11 cellular contexts compared by ENCODE assay signal in the genomic region with DNA sequence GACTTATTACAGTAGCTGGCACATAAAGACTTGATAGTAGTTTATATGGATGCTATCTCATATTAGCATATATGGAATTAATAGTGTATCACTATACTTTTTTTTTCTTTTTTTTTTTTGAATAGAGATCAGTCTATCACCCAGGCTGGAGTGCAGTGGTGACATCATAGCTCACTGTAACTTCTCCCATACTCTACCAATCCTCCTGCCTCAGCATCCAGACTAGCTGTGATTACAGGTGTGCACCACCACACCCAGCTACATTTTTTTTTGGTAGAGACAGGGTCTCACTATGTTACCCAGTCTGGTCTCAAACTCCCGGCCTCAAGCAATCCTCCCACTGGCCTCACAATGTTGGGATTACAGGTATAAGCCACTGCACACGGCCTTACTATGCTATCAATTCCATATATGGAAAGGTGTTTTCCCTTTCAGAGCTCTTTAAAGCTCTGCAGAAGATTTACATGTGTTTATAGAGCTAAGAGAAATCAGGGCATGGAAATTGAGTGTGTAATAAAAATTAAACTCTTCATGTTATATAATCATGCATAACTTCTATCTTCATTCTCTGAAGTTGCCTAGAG. TPM values are rescaled to one million over a fixed set of nuclear protein-coding genes. Genes with fewer than 3 reads are reported as not detected.
DNase-seq lines count a peak whose midpoint lies in the region; ATAC-seq, FAIRE-seq and TF ChIP-seq lines count a peak whose summit lies in the region.
"Had no signal": no experiment of that assay in that cellular context is flagged by ENCODE, and none has a peak within 500 bp of the region (broad histone marks: within the 10 kb centered on the region; RNA-seq: fewer than 3 reads in every experiment).

No MANE protein-coding gene starts in this region.

- in situ Hi-C loops in GM12878 (cut with MboI), result no loop called here

- H3K4me3 ChIP-seq in GM12878 (no peak overlapping the region), testis (no peak overlapping the region)

- no peak overlapping the region for H3K27ac Mint-ChIP-seq in activated CD4-positive, alpha-beta T cell treated with anti-CD3 and anti-CD28 coated beads for 36 hours
- peak overlapping the region; percentile 24 for H3K27ac Mint-ChIP-seq in osteocyte (ENCODE audit: unreplicated experiment)

- TF ChIP-seq CTCF in GM12878 (IDR thresholded peaks at IDR 0.05 in 2 of 3, conservative IDR thresholded peaks at IDR 0.05 in 1 of 3; ENCODE audit: control insufficient read depth in 2 of 3, extremely low read depth in 1 of 3, insufficient read depth in 1 of 3, low read depth in 3 of 3, low read length in 3 of 3) (no peak), osteocyte (IDR thresholded peaks at IDR 0.05) (no peak), testis (IDR thresholded peaks at IDR 0.05) (no peak)

- no peak for ATAC-seq in activated CD4-positive, alpha-beta T cell treated with anti-CD3 and anti-CD28 coated beads for 36 hours
- ATAC-seq in GM12878, result no peak

- H3K27me3 ChIP-seq in GM12878 (replicated peaks in 1 of 2; ENCODE audit: control insufficient read depth in 2 of 2, insufficient read depth in 2 of 2, low read length in 1 of 2), result no peaks in the 10 kb centered on the region
- no peaks in the 10 kb centered on the region for H3K27me3 ChIP-seq in testis

- no peaks in the 10 kb centered on the region for H4K20me1 ChIP-seq in GM12878 (ENCODE audit: control insufficient read depth, insufficient read depth)

- peak overlapping the region; percentile 44 for H3K4me3 Mint-ChIP-seq in activated CD4-positive, alpha-beta T cell treated with anti-CD3 and anti-CD28 coated beads for 36 hours
- H3K4me3 Mint-ChIP-seq in osteocyte (ENCODE audit: unreplicated experiment), result no peak overlapping the region

- peak; percentile 76 for FAIRE-seq in GM12878 (lab: Jason Lieb, UNC)

- H3K9me3 Mint-ChIP-seq in activated CD4-positive, alpha-beta T cell treated with anti-CD3 and anti-CD28 coated beads for 36 hours (ENCODE audit: low read depth), result no peaks in the 10 kb centered on the region
- no peaks in the 10 kb centered on the region for H3K9me3 Mint-ChIP-seq in osteocyte (ENCODE audit: unreplicated experiment)

- RAD21 ChIA-PET in GM12878 (lab: Charles Lee; ENCODE audit: unreplicated experiment), result interaction anchor here (0.7 to 1.6 kb wide), 2 partner anchors 45 to 46 kb away, joined by 3 to 4 read pairs; a partner anchor contains a TSS

- H3K9me3 ChIP-seq in GM12878 (replicated peaks; ENCODE audit: control insufficient read depth, insufficient read depth, low read length) (no peaks in the 10 kb centered on the region), testis (no peaks in the 10 kb centered on the region)

- peak overlapping the region; percentile 88; the same call in 1 of the 2 replicates for H3K27ac ChIP-seq in GM12878 (ENCODE audit: control insufficient read depth, insufficient read depth)
- no peak overlapping the region for H3K27ac ChIP-seq in testis

- peak overlapping the region; percentile 85; the same call in 1 of the 2 replicates for H3K4me2 ChIP-seq in GM12878 (ENCODE audit: control insufficient read depth, insufficient read depth)

- H3K4me1 ChIP-seq in GM12878 (ENCODE audit: control insufficient read depth, insufficient read depth, low read length) (no peaks in the 10 kb centered on the region; the same call in 1 of the 2 replicates), testis (peaks cover 18% of the 10 kb centered on the region)

- no peaks in the 10 kb centered on the region for H3K27me3 Mint-ChIP-seq in activated CD4-positive, alpha-beta T cell treated with anti-CD3 and anti-CD28 coated beads for 36 hours
- H3K27me3 Mint-ChIP-seq in osteocyte (ENCODE audit: unreplicated experiment), result no peaks in the 10 kb centered on the region

- CTCF ChIA-PET in activated CD4-positive, alpha-beta T cell treated with anti-CD3 and anti-CD28 coated beads for 36 hours (lab: Charles Lee), result interaction anchor here (0.6 to 1.5 kb wide), 3 partner anchors 9 to 99 kb away, joined by 3 to 4 read pairs (median 3); no protein-coding TSS in a partner anchor
- CTCF ChIA-PET in GM12878 (lab: Yijun Ruan, JAX), result interaction anchor here (1.4 kb wide), 1 partner anchor 46 kb away, joined by 3 read pairs; no protein-coding TSS in a partner anchor

- POLR2A ChIA-PET in activated CD4-positive, alpha-beta T cell treated with anti-CD3 and anti-CD28 coated beads for 36 hours (lab: Charles Lee), result interaction anchor here (1.1 kb wide), 1 partner anchor 40 kb away, joined by 4 read pairs; no protein-coding TSS in a partner anchor
- POLR2A ChIA-PET in GM12878 (lab: Charles Lee), result interaction anchor here (0.6 to 1.0 kb wide), 4 partner anchors 9 to 635 kb away, joined by 3 to 5 read pairs (median 3); no protein-coding TSS in a partner anchor

- no peak for DNase-seq in activated CD4-positive, alpha-beta T cell treated with anti-CD3 and anti-CD28 coated beads for 36 hours
- no peak for DNase-seq in activated CD4-positive, alpha-beta T cell treated with anti-CD3 and anti-CD28 coated beads for 4 hours
- DNase-seq in NAMALWA (ENCODE audit: low spot score) (peak; percentile 35), GM12878 (ENCODE audit: low read depth, low spot score) (no peak), osteocyte (ENCODE audit: extremely low spot score, unreplicated experiment) (no peak), NCI-H2196 treated with DMSO at 0.1 percent for 48 hours (lab: John Stamatoyannopoulos, UW; ENCODE audit: unreplicated experiment) (no peak), testis (no peak), NCI-H2107 (lab: John Stamatoyannopoulos, UW) (no peak)
- DNase-seq: amygdala, NCI-H1092 treated with DMSO at 0.1 percent for 48 hours had no signal

- H3K9ac ChIP-seq in GM12878 (ENCODE audit: control insufficient read depth, insufficient read depth, low read length), result no peak overlapping the region

- intact Hi-C loops in activated CD4-positive, alpha-beta T cell treated with anti-CD3 and anti-CD28 coated beads for 36 hours (cut with DNase I, micrococcal nuclease), result loop anchor here (5.0 kb wide), 4 partner anchors 228 to 668 kb away; a partner anchor contains a TSS
- intact Hi-C loops in GM12878 (cut with micrococcal nuclease; ENCODE audit: unreplicated experiment) (loop anchor here (5.0 kb wide), 2 partner anchors 162 to 228 kb away; a partner anchor contains a TSS), testis (cut with DNase I; ENCODE audit: low total_unique reads) (no loop called here)

- TF ChIP-seq POLR2A in GM12878 (IDR thresholded peaks at IDR 0.05; ENCODE audit: low read depth, low read length) (no peak), testis (IDR thresholded peaks at IDR 0.05) (no peak)

- no TSS peak for BruUV-seq in GM12878 (replicated peaks; lab: Mats Ljungman, UMichigan)

- SMC1A ChIA-PET in GM12878 (lab: Charles Lee; ENCODE audit: uncharacterized antibody, unreplicated experiment), result interaction anchor here (0.8 to 2.2 kb wide), 8 partner anchors 9 to 46 kb away, joined by 3 to 9 read pairs (median 4); a partner anchor contains a TSS

- 43% methylated on average over 2 of the region's 2 CpGs for WGBS in GM12878 (ENCODE audit: insufficient coverage, insufficient replicate concordance, low lambda C conversion rate, missing lambda C conversion rate)
- WGBS in testis, 2 donors, result 65 to 82% methylated on average over 2 of the region's 2 CpGs

- H3K36me3 ChIP-seq in GM12878 (ENCODE audit: control insufficient read depth in 2 of 2, insufficient read depth in 2 of 2, low read length in 1 of 2) (peaks cover 2 to 19% of the 10 kb centered on the region in 2 experiments; a peak in 3 of 4 replicates), testis (ENCODE audit: low read depth, missing control alignments) (no peaks in the 10 kb centered on the region)

- no peak overlapping the region for H2AFZ ChIP-seq in GM12878 (ENCODE audit: control insufficient read depth, low read depth, low read length)

- TF ChIP-seq RAD21 in GM12878 (IDR thresholded peaks at IDR 0.05; ENCODE audit: insufficient read depth, low read depth, low read length), result no peak

- no peak for TF ChIP-seq EP300 in GM12878 (IDR thresholded peaks at IDR 0.05; ENCODE audit: borderline replicate concordance in 1 of 2, control insufficient read depth in 1 of 2, low read depth in 2 of 2, low read length in 2 of 2)

- H3K36me3 Mint-ChIP-seq in activated CD4-positive, alpha-beta T cell treated with anti-CD3 and anti-CD28 coated beads for 36 hours (ENCODE audit: low read depth), result peaks cover 35% of the 10 kb centered on the region
- H3K36me3 Mint-ChIP-seq in osteocyte (ENCODE audit: unreplicated experiment), result peaks cover 29% of the 10 kb centered on the region

- H3K79me2 ChIP-seq in GM12878 (ENCODE audit: control insufficient read depth, insufficient read depth, low read length), result peaks cover 38% of the 10 kb centered on the region

- H3K4me1 Mint-ChIP-seq in activated CD4-positive, alpha-beta T cell treated with anti-CD3 and anti-CD28 coated beads for 36 hours, result peaks cover 45% of the 10 kb centered on the region
- H3K4me1 Mint-ChIP-seq in osteocyte (ENCODE audit: unreplicated experiment), result peaks cover 30% of the 10 kb centered on the region

RNA-seq across cellular contexts. Expression of a gene that starts 1.8 kb away (rescaled TPM):
- total RNA-seq in activated CD4-positive, alpha-beta T cell treated with anti-CD3 and anti-CD28 coated beads for 36 hours, result 10 to 100 TPM; 14.0 to 15.4 TPM
- 102 and 103 TPM in 2 replicates for total RNA-seq in GM12878 (2013; cell fraction: nucleolus; rRNA removed)
- total RNA-seq in GM12878 (2014; rRNA removed), result 36.1 and 43.8 TPM in 2 replicates
- 44.7 and 47.1 TPM in 2 replicates for total RNA-seq in GM12878 (2014; rRNA removed; fragmentation: Illumina TruSeq; extraction: Trizol)
- 22.6 and 28.5 TPM in 2 replicates for total RNA-seq in GM12878 (2021)
- polyA plus RNA-seq in GM12878 (2011; ENCODE audit: low read depth), result 8.6 TPM
- 40.2 and 74.6 TPM in 2 replicates for polyA plus RNA-seq in GM12878 (2011; rRNA removed)
- polyA plus RNA-seq in GM12878 (2011; cell fraction: cytosol; rRNA removed), result 7.5 and 8.4 TPM in 2 replicates
- polyA plus RNA-seq in GM12878 (2011; cell fraction: nucleus; rRNA removed), result 26.1 and 31.6 TPM in 2 replicates
- 17.2 and 21.2 TPM in 2 replicates for polyA plus RNA-seq in GM12878 (2012)
- polyA plus RNA-seq in GM12878 (2014; fragmentation: Illumina TruSeq; extraction: Trizol), result 39.2 and 48.0 TPM in 2 replicates
- polyA plus RNA-seq in GM12878 (2014; fragmentation: Nextera tagmentation; extraction: Ambion mirVana), result 10 to 100 TPM; 13.4 to 18.0 TPM
- 24.7 and 31.0 TPM in 2 replicates for polyA plus RNA-seq in GM12878 (2014; rRNA removed)
- 10 to 100 TPM; 48.2 to 49.3 TPM for polyA plus RNA-seq in GM12878 (2016; fragmentation: Nextera tagmentation; extraction: Ambion mirVana)
- 15.3 and 25.0 TPM in 2 replicates for polyA minus RNA-seq in GM12878 (2011; rRNA and poly(A)+ RNA removed)
- polyA minus RNA-seq in GM12878 (2011; cell fraction: cytosol; rRNA and poly(A)+ RNA removed), result 10.3 and 12.6 TPM in 2 replicates
- 20.8 and 33.4 TPM in 2 replicates for polyA minus RNA-seq in GM12878 (2011; cell fraction: nucleus; rRNA and poly(A)+ RNA removed)
- total RNA-seq in osteocyte, result 22.2 and 22.9 TPM in 2 replicates
- total RNA-seq in testis, result 10 to 100 TPM; 47.6 to 48.3 TPM
- 32.0 TPM for polyA plus RNA-seq in testis (ENCODE audit: insufficient read depth, low read depth, low replicate concordance)

RNA-seq across cellular contexts. Expression of a gene that starts 46.0 kb away (rescaled TPM):
- total RNA-seq in activated CD4-positive, alpha-beta T cell treated with anti-CD3 and anti-CD28 coated beads for 36 hours, result 100 to 1,000 TPM; 179 to 187 TPM
- 84.1 and 89.9 TPM in 2 replicates for total RNA-seq in GM12878 (2013; cell fraction: nucleolus; rRNA removed)
- total RNA-seq in GM12878 (2014; rRNA removed) (48.9 and 51.7 TPM in 2 replicates), GM12878 (2014; rRNA removed; fragmentation: Illumina TruSeq; extraction: Trizol) (52.3 and 54.7 TPM in 2 replicates), GM12878 (2021) (64.5 and 69.1 TPM in 2 replicates), osteocyte (171 and 173 TPM in 2 replicates), testis (10 to 100 TPM; 43.5 to 46.8 TPM)
- polyA plus RNA-seq in GM12878 (2011; ENCODE audit: low read depth), result 22.2 TPM
- polyA plus RNA-seq in GM12878 (2011; rRNA removed) (60.0 and 87.4 TPM in 2 replicates), GM12878 (2014; fragmentation: Illumina TruSeq; extraction: Trizol) (63.2 and 73.4 TPM in 2 replicates), GM12878 (2014; fragmentation: Nextera tagmentation; extraction: Ambion mirVana) (10 to 100 TPM; 11.9 to 14.8 TPM), GM12878 (2014; rRNA removed) (33.3 and 40.9 TPM in 2 replicates), GM12878 (2016; fragmentation: Nextera tagmentation; extraction: Ambion mirVana) (10 to 100 TPM; 54.7 to 66.3 TPM), testis (ENCODE audit: insufficient read depth, low read depth, low replicate concordance) (47.5 TPM)
- 22.6 and 24.7 TPM in 2 replicates for polyA plus RNA-seq in GM12878 (2011; cell fraction: cytosol; rRNA removed)
- 50.1 and 56.8 TPM in 2 replicates for polyA plus RNA-seq in GM12878 (2011; cell fraction: nucleus; rRNA removed)
- 32.8 and 39.8 TPM in 2 replicates for polyA plus RNA-seq in GM12878 (2012)
- polyA minus RNA-seq in GM12878 (2011; rRNA and poly(A)+ RNA removed), result 36.2 and 49.0 TPM in 2 replicates
- polyA minus RNA-seq in GM12878 (2011; cell fraction: cytosol; rRNA and poly(A)+ RNA removed), result 22.5 and 23.0 TPM in 2 replicates
- 23.1 and 37.7 TPM in 2 replicates for polyA minus RNA-seq in GM12878 (2011; cell fraction: nucleus; rRNA and poly(A)+ RNA removed)

RNA-seq across cellular contexts. Expression of a gene that starts 59.6 kb away (rescaled TPM):
- not detected for total RNA-seq in activated CD4-positive, alpha-beta T cell treated with anti-CD3 and anti-CD28 coated beads for 36 hours
- not detected in 2 replicates for total RNA-seq in GM12878 (2013; cell fraction: nucleolus; rRNA removed)
- total RNA-seq in GM12878 (2014; rRNA removed), result not detected in 2 replicates
- not detected in 2 replicates for total RNA-seq in GM12878 (2014; rRNA removed; fragmentation: Illumina TruSeq; extraction: Trizol)
- not detected in 2 replicates for total RNA-seq in GM12878 (2021)
- polyA plus RNA-seq in GM12878 (2011; ENCODE audit: low read depth), result not detected
- polyA plus RNA-seq in GM12878 (2011; rRNA removed), result not detected in 2 replicates
- not detected in 2 replicates for polyA plus RNA-seq in GM12878 (2011; cell fraction: cytosol; rRNA removed)
- not detected in 2 replicates for polyA plus RNA-seq in GM12878 (2011; cell fraction: nucleus; rRNA removed)
- not detected in 2 replicates for polyA plus RNA-seq in GM12878 (2012)
- not detected in 2 replicates for polyA plus RNA-seq in GM12878 (2014; fragmentation: Illumina TruSeq; extraction: Trizol)
- not detected for polyA plus RNA-seq in GM12878 (2014; fragmentation: Nextera tagmentation; extraction: Ambion mirVana)
- not detected in 2 replicates for polyA plus RNA-seq in GM12878 (2014; rRNA removed)
- polyA plus RNA-seq in GM12878 (2016; fragmentation: Nextera tagmentation; extraction: Ambion mirVana), result not detected
- polyA minus RNA-seq in GM12878 (2011; rRNA and poly(A)+ RNA removed), result not detected in 2 replicates
- not detected in 2 replicates for polyA minus RNA-seq in GM12878 (2011; cell fraction: cytosol; rRNA and poly(A)+ RNA removed)
- not detected in 2 replicates for polyA minus RNA-seq in GM12878 (2011; cell fraction: nucleus; rRNA and poly(A)+ RNA removed)
- total RNA-seq in osteocyte, result 0.78 TPM in 1 of 2 replicates, not detected in the other
- 10 to 100 TPM in 1 of 2 donors, 1 to 10 TPM in 1; 4.2 to 13.1 TPM for total RNA-seq in testis
- polyA plus RNA-seq in testis (ENCODE audit: insufficient read depth, low read depth, low replicate concordance), result 21.8 TPM
- total RNA-seq: subcutaneous adipose tissue had no signal
